Comparison of ENCODE assay signal across 29 cellular contexts in genomic region chr12:4001031-4001430, GRCh38.
"Had no signal": no experiment of that assay in that cellular context is flagged by ENCODE, and none has a peak within 500 bp of the region (broad histone marks: within the 10 kb centered on the region; RNA-seq: fewer than 3 reads in every experiment).

No MANE protein-coding gene starts in this region.

- H3K27ac ChIP-seq: SJCRH30 had no signal

- H3K4me3 Mint-ChIP-seq: activated CD8-positive, alpha-beta T cell treated with anti-CD3 and anti-CD28 coated beads, Interleukin-2, amount 10 ng/mL, durations not matched to agents 7 days and 5 days; activated naive CD4-positive, alpha-beta T cell treated with anti-CD3 and anti-CD28 coated beads, Interleukin-2, amount 50 U/mL, for 24 hours; activated T-cell treated with anti-CD3 and anti-CD28 coated beads, Interleukin-2, amount 50 U/mL, for 24 hours; activated T-helper 1 cell treated with anti-CD3 and anti-CD28 coated beads, Interleukin-12 subunit alpha, Interleukin-12 subunit beta, Interleukin-2, Interleukin-4 antibody, amounts not matched to agents 30 ng/mL and 10 ng/mL and 1 ng/mL, durations not matched to agents 14 hours and 24 hours and 36 hours; central memory CD8-positive, alpha-beta T cell; WTC11 had no signal

- H3K27me3 ChIP-seq: SJCRH30 had no signal

- H3K27ac Mint-ChIP-seq: activated CD8-positive, alpha-beta T cell treated with anti-CD3 and anti-CD28 coated beads, Interleukin-2, amount 10 ng/mL, durations not matched to agents 7 days and 5 days; activated naive CD4-positive, alpha-beta T cell treated with anti-CD3 and anti-CD28 coated beads, Interleukin-2, amount 50 U/mL, for 24 hours; activated T-cell treated with anti-CD3 and anti-CD28 coated beads, Interleukin-2, amount 50 U/mL, for 24 hours; activated T-helper 1 cell treated with anti-CD3 and anti-CD28 coated beads, Interleukin-12 subunit alpha, Interleukin-12 subunit beta, Interleukin-2, Interleukin-4 antibody, amounts not matched to agents 30 ng/mL and 10 ng/mL and 1 ng/mL, durations not matched to agents 14 hours and 24 hours and 36 hours; WTC11 had no signal

- H3K4me2 ChIP-seq: SK-N-SH had no signal

- DNase-seq: activated CD4-positive, alpha-beta T cell treated with anti-CD3 and anti-CD28 coated beads for 48 hours; activated CD4-positive, alpha-beta T cell treated with anti-CD3 and anti-CD28 coated beads, Interleukin-2, amount 50 U/mL, for 4 hours; activated CD4-positive, CD25-positive, alpha-beta regulatory T cell treated with anti-CD3 and anti-CD28 coated beads, Interleukin-2, amount 50 U/mL, for 72 hours; activated CD8-positive, alpha-beta T cell treated with anti-CD3 and anti-CD28 coated beads, Interleukin-2, amount 10 ng/mL, durations not matched to agents 7 days and 5 days; activated effector memory CD4-positive, alpha-beta T cell treated with Interleukin-2 at 50 U/mL for 16 hours; activated naive CD4-positive, alpha-beta T cell; activated T-cell treated with anti-CD3 and anti-CD28 coated beads, Interleukin-2, amount 50 U/mL, for 24 hours; aorta; MM.1S; NCI-H1105; NCI-H1436; NCI-H1694 treated with DMSO at 0.1 percent for 48 hours; NCI-H2029 treated with DMSO at 0.1 percent for 48 hours; NCI-H345; NCI-H510A; NCI-H526 treated with DMSO at 0.1 percent for 48 hours; NCI-H82; NK-92 treated with Interleukin-12 subunit alpha and Interleukin-12 subunit beta, amount 100 ng/mL, for 24 hours; OCI-M1; Right ventricle myocardium superior; RPMI8226; SJCRH30; SK-N-SH; SW 1271 had no signal

- H3K9me3 Mint-ChIP-seq: activated naive CD4-positive, alpha-beta T cell treated with anti-CD3 and anti-CD28 coated beads, Interleukin-2, amount 50 U/mL, for 24 hours; activated T-cell treated with anti-CD3 and anti-CD28 coated beads, Interleukin-2, amount 50 U/mL, for 24 hours; activated T-helper 1 cell treated with anti-CD3 and anti-CD28 coated beads, Interleukin-12 subunit alpha, Interleukin-12 subunit beta, Interleukin-2, Interleukin-4 antibody, amounts not matched to agents 30 ng/mL and 10 ng/mL and 1 ng/mL, durations not matched to agents 14 hours and 24 hours and 36 hours; central memory CD8-positive, alpha-beta T cell had no signal

- H3K9ac ChIP-seq: SK-N-SH had no signal

- H3K27me3 Mint-ChIP-seq: activated naive CD4-positive, alpha-beta T cell treated with anti-CD3 and anti-CD28 coated beads, Interleukin-2, amount 50 U/mL, for 24 hours; activated T-cell treated with anti-CD3 and anti-CD28 coated beads, Interleukin-2, amount 50 U/mL, for 24 hours had no signal

- H3K36me3 Mint-ChIP-seq: activated naive CD4-positive, alpha-beta T cell treated with anti-CD3 and anti-CD28 coated beads, Interleukin-2, amount 50 U/mL, for 24 hours had no signal

- ATAC-seq: activated CD8-positive, alpha-beta T cell treated with anti-CD3 and anti-CD28 coated beads, Interleukin-2, amount 10 ng/mL, durations not matched to agents 7 days and 5 days; Panc1; WTC11 had no signal

- H3K9me3 ChIP-seq: SK-N-SH had no signal

- H3K36me3 ChIP-seq: SJCRH30 had no signal

- H3K4me3 ChIP-seq: SJCRH30 had no signal
